Comparison of ENCODE assay signal across 1 cellular context in the genomic region with DNA sequence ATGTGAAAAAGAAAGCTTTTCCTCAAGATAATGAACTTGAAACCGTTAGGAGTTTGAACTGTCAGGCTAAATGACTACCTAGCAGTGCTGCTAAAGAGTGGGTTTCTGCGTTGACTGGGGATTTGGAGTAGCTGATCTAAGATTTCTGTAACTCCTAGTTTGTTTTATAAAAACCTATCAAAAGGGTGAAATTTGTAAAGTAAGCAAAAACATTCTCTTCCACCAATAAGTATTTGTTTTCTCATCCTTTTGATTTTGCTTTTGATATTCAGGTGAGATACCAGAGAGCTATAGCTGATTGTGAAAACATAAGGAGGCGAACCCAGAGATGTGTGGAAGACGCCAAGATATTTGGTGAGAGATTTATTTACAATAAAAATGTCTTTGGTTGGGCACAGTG.
TF ChIP-seq lines count a peak whose summit lies in the region.

No MANE protein-coding gene starts in this region.

TF ChIP-seq in HepG2, 621 proteins besides CTCF, POLR2A, EP300 and RAD21:
- TF ChIP-seq MAFF (IDR thresholded peaks at IDR 0.05; ENCODE audit: low read depth, low read length): peak; percentile 68
- peak; percentile 64 to 75 for TF ChIP-seq MAFK (conservative IDR thresholded peaks at IDR 0.05 in 1 of 2, IDR thresholded peaks at IDR 0.05 in 1 of 2; ENCODE audit: low read length in 2 of 2)
- TF ChIP-seq ZNF614 (CRISPR knock-in tag; IDR thresholded peaks at IDR 0.05; ENCODE audit: borderline replicate concordance): no peak
